ENCODE assay signal across 8 cellular contexts in genomic region chr13:40613192-40613818, GRCh38. TPM values are rescaled to one million over a fixed set of nuclear protein-coding genes. Genes with fewer than 3 reads are reported as not detected.
DNase-seq lines count a peak whose midpoint lies in the region; ATAC-seq and TF ChIP-seq lines count a peak whose summit lies in the region.

No MANE protein-coding gene starts in this region.

- CTCF ChIA-PET in GM10248 (lab: Yijun Ruan, JAX), result interaction anchor here (0.8 to 1.8 kb wide), 4 partner anchors 14 to 39 kb away, joined by 3 read pairs; no protein-coding TSS in a partner anchor

- no peaks in the 10 kb centered on the region for H3K27me3 Mint-ChIP-seq in osteocyte (ENCODE audit: unreplicated experiment)

- H3K36me3 Mint-ChIP-seq in osteocyte (ENCODE audit: unreplicated experiment), result no peaks in the 10 kb centered on the region

- H3K4me1 Mint-ChIP-seq in osteocyte (ENCODE audit: unreplicated experiment), result peaks cover 9% of the 10 kb centered on the region

- POLR2A ChIA-PET in GM10248 (lab: Yijun Ruan, JAX), result no interaction called here

- TF ChIP-seq CTCF in GM10248 (IDR thresholded peaks at IDR 0.05; ENCODE audit: control extremely low read depth, extremely low read depth, low read depth, missing control alignments), result no peak
- TF ChIP-seq CTCF in osteocyte (IDR thresholded peaks at IDR 0.05), result no peak

- peak; percentile 82 for ATAC-seq in GM21529 (IDR thresholded peaks at IDR 0.05; ENCODE audit: unreplicated experiment)

- H3K4me3 Mint-ChIP-seq in osteocyte (ENCODE audit: unreplicated experiment), result no peak overlapping the region

- no peak overlapping the region for H3K27ac Mint-ChIP-seq in osteocyte (ENCODE audit: unreplicated experiment)

- peak; percentile 52 for DNase-seq in GM10248 (ENCODE audit: extremely low spot score)
- peak; percentile 1 to 13 for DNase-seq in Kasumi-1 (lab: John Stamatoyannopoulos, UW)
- DNase-seq in activated gamma-delta T cell treated with anti-CD3 and anti-CD28 coated beads, Interleukin-2, amount 50 U/mL, for 16 hours (ENCODE audit: low read depth), result peak; percentile 10
- DNase-seq in mucosa of gallbladder (ENCODE audit: low spot score), result peak; percentile 25
- DNase-seq in osteocyte (ENCODE audit: extremely low spot score, unreplicated experiment), result no peak
- no peak for DNase-seq in NCI-H2107 (lab: John Stamatoyannopoulos, UW)
- no peak for DNase-seq in NOMO-1 treated with dmso at 0.1 percent for 144 hours (lab: John Stamatoyannopoulos, UW; ENCODE audit: unreplicated experiment)

- H3K9me3 Mint-ChIP-seq in osteocyte (ENCODE audit: unreplicated experiment), result peaks cover 3% of the 10 kb centered on the region

RNA-seq across cellular contexts. Expression of gene FOXO1, which starts 53.1 kb away (rescaled TPM):
- total RNA-seq in mucosa of gallbladder (24.9 TPM), osteocyte (8.6 and 10.0 TPM in 2 replicates)

Comparison
In these comparisons a context has a peak if more than half of its experiments do, and no peak if none do; other contexts are left out.
1. DNase-seq: peak in GM10248 (single experiment), Kasumi-1 (2 of 2), activated gamma-delta T cell treated with anti-CD3 and anti-CD28 coated beads, Interleukin-2, amount 50 U/mL, for 16 hours (single experiment) and mucosa of gallbladder (single experiment); none in osteocyte (single experiment), NCI-H2107 (single experiment) and NOMO-1 treated with dmso at 0.1 percent for 144 hours (single experiment).